13 cellular contexts compared by ENCODE assay signal in the genomic region with DNA sequence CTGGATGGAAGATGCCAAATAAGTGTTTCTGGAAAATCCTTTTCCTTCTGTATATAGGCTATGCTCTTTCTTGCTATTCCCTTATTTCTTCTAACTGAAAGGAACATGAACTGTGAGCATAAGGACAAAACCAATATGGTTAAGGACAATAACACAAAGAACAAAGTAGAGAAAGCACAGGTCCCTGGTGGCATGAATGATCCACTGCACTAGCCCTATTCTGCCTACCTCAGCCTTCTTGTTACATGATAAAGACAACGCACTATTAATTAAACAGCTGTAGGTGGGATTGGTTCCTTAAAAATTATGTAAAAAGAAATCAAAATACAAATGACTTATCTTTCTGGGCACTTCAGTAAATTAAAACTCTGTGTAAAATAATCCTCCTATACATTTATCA. TPM values are rescaled to one million over a fixed set of nuclear protein-coding genes. Genes with fewer than 3 reads are reported as not detected.
A peak's percentile ranks its signal among the peaks of the same experiment; 100 is the strongest.
DNase-seq lines count a peak whose midpoint lies in the region; ATAC-seq and TF ChIP-seq lines count a peak whose summit lies in the region.
"Had no signal": no experiment of that assay in that cellular context is flagged by ENCODE, and none has a peak within 500 bp of the region (broad histone marks: within the 10 kb centered on the region; RNA-seq: fewer than 3 reads in every experiment).

No MANE protein-coding gene starts in this region.

- no peaks in the 10 kb centered on the region for H3K9me3 Mint-ChIP-seq in osteocyte (ENCODE audit: unreplicated experiment)

- H3K27ac Mint-ChIP-seq in osteocyte (ENCODE audit: unreplicated experiment) = no peak overlapping the region
- H3K27ac Mint-ChIP-seq: activated CD4-positive, alpha-beta T cell treated with anti-CD3 and anti-CD28 coated beads for 36 hours had no signal

- peak; percentile 2 for DNase-seq in NCI-H2196 treated with DMSO at 0.1 percent for 48 hours (lab: John Stamatoyannopoulos, UW; ENCODE audit: unreplicated experiment)
- no peak for DNase-seq in NCI-H2196 (lab: John Stamatoyannopoulos, UW; ENCODE audit: unreplicated experiment)
- peak; percentile 24 for DNase-seq in Jurkat, Clone E6-1 (ENCODE audit: low read depth, low spot score)
- DNase-seq in choroid plexus epithelial cell (ENCODE audit: low read depth) = peak; percentile 10
- DNase-seq in osteocyte (ENCODE audit: extremely low spot score, unreplicated experiment) = no peak
- DNase-seq in AG08396 (ENCODE audit: low spot score) = no peak
- no peak for DNase-seq in stimulated activated CD4-positive, alpha-beta T cell treated with anti-CD3 and anti-CD28 coated beads, Interleukin-2, amount 100 ng/mL, for 24 hours
- DNase-seq: activated CD4-positive, alpha-beta T cell treated with anti-CD3 and anti-CD28 coated beads for 36 hours; activated gamma-delta T cell; NCI-H1417 treated with DMSO at 0.1 percent for 48 hours; NCI-H748 treated with DMSO at 0.1 percent for 48 hours; thyroid gland had no signal

- peaks cover 22% of the 10 kb centered on the region for H3K4me1 Mint-ChIP-seq in osteocyte (ENCODE audit: unreplicated experiment)

- ATAC-seq in GM18498 (IDR thresholded peaks at IDR 0.05; ENCODE audit: unreplicated experiment) = no peak
- ATAC-seq: activated CD4-positive, alpha-beta T cell treated with anti-CD3 and anti-CD28 coated beads for 36 hours had no signal

- H3K27me3 Mint-ChIP-seq in osteocyte (ENCODE audit: unreplicated experiment) = peaks cover 6% of the 10 kb centered on the region
- H3K27me3 Mint-ChIP-seq: activated CD4-positive, alpha-beta T cell treated with anti-CD3 and anti-CD28 coated beads for 36 hours had no signal

- TF ChIP-seq CTCF in choroid plexus epithelial cell (conservative IDR thresholded peaks at IDR 0.05; ENCODE audit: low read depth, low read length) (peak; percentile 26), osteocyte (IDR thresholded peaks at IDR 0.05) (no peak)

- no peak overlapping the region for H3K4me3 ChIP-seq in Jurkat, Clone E6-1 (ENCODE audit: low read length)
- H3K4me3 ChIP-seq in choroid plexus epithelial cell (ENCODE audit: low read depth, low read length) = no peak overlapping the region
- H3K4me3 ChIP-seq: thyroid gland had no signal

- H3K4me3 Mint-ChIP-seq in osteocyte (ENCODE audit: unreplicated experiment) = peak overlapping the region; percentile 14
- H3K4me3 Mint-ChIP-seq: activated CD4-positive, alpha-beta T cell treated with anti-CD3 and anti-CD28 coated beads for 36 hours had no signal

- no peaks in the 10 kb centered on the region for H3K36me3 Mint-ChIP-seq in osteocyte (ENCODE audit: unreplicated experiment)

RNA-seq across cellular contexts. Expression of a gene that starts 1.9 kb away (rescaled TPM):
- polyA plus RNA-seq in Jurkat, Clone E6-1 (2012; ENCODE audit: insufficient read depth, insufficient read length) = 51.1 TPM
- total RNA-seq in osteocyte = 38.8 and 41.0 TPM in 2 replicates

Comparison
In these comparisons a context has a peak if more than half of its experiments do, and no peak if none do; other contexts are left out.
1. DNase-seq: peak in NCI-H2196 treated with DMSO at 0.1 percent for 48 hours (single experiment), Jurkat, Clone E6-1 (single experiment) and choroid plexus epithelial cell (single experiment); none in NCI-H2196 (single experiment), osteocyte (single experiment), AG08396 (single experiment) and stimulated activated CD4-positive, alpha-beta T cell treated with anti-CD3 and anti-CD28 coated beads, Interleukin-2, amount 100 ng/mL, for 24 hours (0 of 2).